Comparison of ENCODE assay signal across 27 cellular contexts in the genomic region with DNA sequence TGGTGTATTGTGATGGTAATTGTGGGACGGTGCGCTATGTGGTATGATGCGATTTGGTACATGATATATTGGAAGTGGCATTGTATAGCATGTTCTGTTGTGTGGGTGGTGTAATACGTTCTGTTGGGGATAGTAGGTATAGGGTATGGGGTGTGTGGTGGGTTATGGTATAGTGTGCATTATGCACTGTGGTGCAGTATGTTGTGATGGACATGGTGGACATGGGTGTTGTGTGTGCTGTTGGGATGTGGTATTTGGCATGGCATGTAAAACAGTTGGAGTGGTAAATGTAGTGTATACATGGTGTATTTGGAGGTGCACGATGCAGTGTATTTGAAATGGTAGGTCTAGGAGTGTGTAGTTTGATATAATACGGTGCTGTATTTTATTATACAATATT.
"Had no signal": no experiment of that assay in that cellular context is flagged by ENCODE, and none has a peak within 500 bp of the region (broad histone marks: within the 10 kb centered on the region; RNA-seq: fewer than 3 reads in every experiment).

No MANE protein-coding gene starts in this region.

- H3K9me3 ChIP-seq: prostate gland, thoracic aorta had no signal

- DNase-seq: head of caudate nucleus; hippocampal formation; immature natural killer cell; kidney; left colon; left lung; lower lobe of right lung; mammary epithelial cell; mesenchymal stem cell; naive thymus-derived CD8-positive, alpha-beta T cell; nephron progenitor cell; pancreas; posterior cingulate gyrus; retina; right cardiac atrium; sigmoid colon; small intestine; spleen; stimulated activated CD4-positive, alpha-beta T cell treated with anti-CD3 and anti-CD28 coated beads, Interleukin-4, amount 100 ng/mL, for 24 hours; stimulated activated naive CD4-positive, alpha-beta T cell; tibial artery had no signal

- ATAC-seq: left colon; left lung; lower lobe of right lung; naive thymus-derived CD8-positive, alpha-beta T cell; pancreas; stimulated activated effector memory CD8-positive, alpha-beta T cell treated with anti-CD3 and anti-CD28 coated beads, Interleukin-12 subunit alpha, Interleukin-12 subunit beta, amount 100 ng/mL, for 72 hours had no signal

- H3K9ac ChIP-seq: neural progenitor cell had no signal

- H3K4me1 ChIP-seq: left lung, lower lobe of right lung, neural progenitor cell, pancreas, prostate gland, sigmoid colon, spleen, suprapubic skin, tibial artery had no signal

- FAIRE-seq: islet of Langerhans, kidney, pancreas, small intestine had no signal

- H3K27me3 ChIP-seq: left lung, neural progenitor cell, pancreas, sigmoid colon, spleen, suprapubic skin, tibial artery had no signal

- H3K4me2 ChIP-seq: neural progenitor cell had no signal

- H3K36me3 ChIP-seq: left lung, lower lobe of right lung, pancreas, prostate gland, sigmoid colon, spleen, suprapubic skin, thoracic aorta, tibial artery had no signal

- H3K4me3 ChIP-seq: left lung, lower lobe of right lung, neural progenitor cell, pancreas, prostate gland, sigmoid colon, spleen, suprapubic skin, thoracic aorta, tibial artery had no signal

- H3K27ac ChIP-seq: left lung, lower lobe of right lung, neural progenitor cell, pancreas, prostate gland, sigmoid colon, spleen, suprapubic skin, thoracic aorta, tibial artery had no signal

- H2AFZ ChIP-seq: neural progenitor cell had no signal
